9 cellular contexts compared by ENCODE assay signal in genomic region chr3:108486910-108487309, GRCh38. TPM values are rescaled to one million over a fixed set of nuclear protein-coding genes. Genes with fewer than 3 reads are reported as not detected.
DNase-seq lines count a peak whose midpoint lies in the region; ATAC-seq, FAIRE-seq and TF ChIP-seq lines count a peak whose summit lies in the region.
"Had no signal": no experiment of that assay in that cellular context is flagged by ENCODE, and none has a peak within 500 bp of the region (broad histone marks: within the 10 kb centered on the region; RNA-seq: fewer than 3 reads in every experiment).

No MANE protein-coding gene starts in this region.

- H3K79me1 ChIP-seq in IMR-90 (ENCODE audit: low read depth in 1 of 2, low read length in 2 of 2): no peaks in the 10 kb centered on the region

- peak in 1 of 2 experiments; percentile 30 for DNase-seq in A549 (ENCODE audit: low read depth in 1 of 2, low spot score in 1 of 2)
- DNase-seq in IMR-90: peak; percentile 71
- DNase-seq in brain pericyte (ENCODE audit: low read depth, low spot score): peak; percentile 25
- DNase-seq in iris pigment epithelial cell (ENCODE audit: low read depth): peak; percentile 87
- no peak for DNase-seq in AML-193 (lab: John Stamatoyannopoulos, UW)
- no peak for DNase-seq in sigmoid colon
- DNase-seq in Kasumi-1 (lab: John Stamatoyannopoulos, UW): no peak
- DNase-seq: CD4-positive, CD25-positive, alpha-beta regulatory T cell had no signal

- ATAC-seq in A549: peak; percentile 74 to 80
- peak; percentile 72 for ATAC-seq in IMR-90 (ENCODE audit: low read depth)
- no peak for ATAC-seq in GM21423 (IDR thresholded peaks at IDR 0.05; ENCODE audit: unreplicated experiment)

- no peak overlapping the region for H2AK5ac ChIP-seq in IMR-90 (ENCODE audit: low read depth, low read length)

- no peaks in the 10 kb centered on the region for H4K20me1 ChIP-seq in IMR-90 (ENCODE audit: insufficient read depth, low read length)

- dilution Hi-C loops in IMR-90 (cut with HindIII; ENCODE audit: low sequenced_read_pairs, unreplicated experiment): no loop called here

- no peak overlapping the region for H2BK5ac ChIP-seq in IMR-90 (ENCODE audit: low read depth, low read length, poor library complexity, severe bottlenecking)

- H2AFZ ChIP-seq in IMR-90 (replicated peaks; ENCODE audit: low read length, poor library complexity): peak overlapping the region; percentile 72

- no peak overlapping the region for H2BK20ac ChIP-seq in IMR-90 (ENCODE audit: low read depth, low read length)

- no peak overlapping the region for H3K18ac ChIP-seq in IMR-90 (ENCODE audit: low read depth, low read length)

- TF ChIP-seq CTCF in A549 (IDR thresholded peaks at IDR 0.05) (no peak), IMR-90 (conservative IDR thresholded peaks at IDR 0.05; ENCODE audit: low read depth, low read length) (no peak), sigmoid colon (IDR thresholded peaks at IDR 0.05) (no peak)

- H3K23ac ChIP-seq in IMR-90 (ENCODE audit: low read depth, low read length): no peak overlapping the region

- H4K8ac ChIP-seq in IMR-90 (ENCODE audit: low read depth in 2 of 2, low read length in 2 of 2): peak overlapping the region in 1 of 2 experiments; percentile 26; a peak in 1 of 4 replicates

- H3K36me3 ChIP-seq in IMR-90 (ENCODE audit: control insufficient read depth, insufficient read depth, low read length): no peaks in the 10 kb centered on the region
- no peaks in the 10 kb centered on the region for H3K36me3 ChIP-seq in sigmoid colon

- in situ Hi-C loops in IMR-90 (cut with MboI; ENCODE audit: low sequenced_read_pairs): loop anchor here (10.0 kb wide), 1 partner anchor 812 kb away; no protein-coding TSS in a partner anchor

- no peaks in the 10 kb centered on the region for H3K9me1 ChIP-seq in IMR-90 (ENCODE audit: insufficient read depth, low read length)

- 37% methylated on average over 6 of the region's 6 CpGs for WGBS in A549 (ENCODE audit: missing lambda C conversion rate)
- WGBS in IMR-90 (ENCODE audit: extremely low coverage in 2 of 2, insufficient read length in 1 of 2), 2 experiments: no CpG with 5 or more reads among the region's 6 CpGs
- WGBS in sigmoid colon, 2 donors: 57 to 69% methylated on average over 6 of the region's 6 CpGs

- H4K5ac ChIP-seq in IMR-90 (ENCODE audit: low read depth, low read length): no peak overlapping the region

- intact Hi-C loops in IMR-90 (cut with micrococcal nuclease) (loop anchor here (5.0 kb wide), 1 partner anchor 530 kb away; no protein-coding TSS in a partner anchor), sigmoid colon (cut with DNase I) (no loop called here)

- TF ChIP-seq RAD21 in A549 (conservative IDR thresholded peaks at IDR 0.05 in 1 of 2, IDR thresholded peaks at IDR 0.05 in 1 of 2) (no peak), IMR-90 (IDR thresholded peaks at IDR 0.05; ENCODE audit: low read length) (no peak)

- H3K4me2 ChIP-seq in A549: no peak overlapping the region; the same call in 2 of the 3 replicates
- H3K4me2 ChIP-seq in IMR-90 (ENCODE audit: low read depth, low read length): peak overlapping the region; percentile 60; the same call in 1 of the 2 replicates

- FAIRE-seq in A549 (lab: Jason Lieb, UNC): no peak

- H3K4me1 ChIP-seq in A549 (0 out of 3 replicates have a peak, but pooled peaks cover 8% of the 10 kb centered on the region), IMR-90 (ENCODE audit: control insufficient read depth, insufficient read depth, low read length) (peaks cover 4% of the 10 kb centered on the region), sigmoid colon (peaks cover 0 to 9% (median 0%) of the 10 kb centered on the region in 4 donors)

- H3K4me3 ChIP-seq in A549 (no peak overlapping the region), IMR-90 (ENCODE audit: insufficient read depth, low read depth, low read length) (no peak overlapping the region), sigmoid colon (no peak overlapping the region)

- CTCF ChIA-PET in A549 (lab: Yijun Ruan, JAX): interaction anchor here (0.6 to 4.1 kb wide), 7 partner anchors 9 to 438 kb away, joined by 3 to 33 read pairs (median 4); no protein-coding TSS in a partner anchor
- CTCF ChIA-PET in IMR-90 (lab: Yijun Ruan, JAX): interaction anchor here (0.8 to 2.2 kb wide), 4 partner anchors 9 to 549 kb away, joined by 3 to 12 read pairs (median 5); no protein-coding TSS in a partner anchor

- no peak for TF ChIP-seq EP300 in A549 (IDR thresholded peaks at IDR 0.05)
- TF ChIP-seq EP300 in sigmoid colon (IDR thresholded peaks at IDR 0.05): no peak

- no peak overlapping the region for H4K91ac ChIP-seq in IMR-90 (ENCODE audit: insufficient read depth, low read depth, low read length)

- no peak overlapping the region; the same call in 1 of the 2 replicates for H3K56ac ChIP-seq in IMR-90 (ENCODE audit: extremely low read depth, insufficient read depth, low read length)

- H3K27me3 ChIP-seq in IMR-90 (ENCODE audit: control insufficient read depth, insufficient read depth, low read length): no peaks in the 10 kb centered on the region
- no peaks in the 10 kb centered on the region for H3K27me3 ChIP-seq in sigmoid colon

- POLR2A ChIA-PET in A549 (lab: Yijun Ruan, JAX) (no interaction called here), IMR-90 (lab: Charles Lee; ENCODE audit: unreplicated experiment) (no interaction called here)

- H3K9me3 ChIP-seq in A549 (no peaks in the 10 kb centered on the region), IMR-90 (ENCODE audit: control insufficient read depth, insufficient read depth, low read length) (no peaks in the 10 kb centered on the region), sigmoid colon (no peaks in the 10 kb centered on the region)

- TF ChIP-seq POLR2A in A549 (IDR thresholded peaks at IDR 0.05; ENCODE audit: low read length) (no peak), IMR-90 (IDR thresholded peaks at IDR 0.05; ENCODE audit: low read depth, low read length) (no peak), sigmoid colon (IDR thresholded peaks at IDR 0.05) (no peak)

- no peak overlapping the region for H3K27ac ChIP-seq in A549
- no peak overlapping the region for H3K27ac ChIP-seq in IMR-90 (ENCODE audit: insufficient read depth, low read length)
- no peak overlapping the region for H3K27ac ChIP-seq in sigmoid colon

- no peak overlapping the region; the same call in 2 of the 3 replicates for H2BK15ac ChIP-seq in IMR-90 (ENCODE audit: low read depth, low read length)

- no peak overlapping the region for H3K9ac ChIP-seq in IMR-90 (ENCODE audit: low read depth, low read length)

- no TSS peak for BruUV-seq in IMR-90 (replicated peaks; lab: Mats Ljungman, UMichigan)

- no peak overlapping the region for H2BK120ac ChIP-seq in IMR-90 (ENCODE audit: low read depth, low read length)

- H2AK9ac ChIP-seq in IMR-90 (replicated peaks; ENCODE audit: low read depth, low read length, poor library complexity): no peak overlapping the region

- H3K4ac ChIP-seq in IMR-90 (ENCODE audit: low read depth, low read length): peak overlapping the region; percentile 47; the same call in 1 of the 2 replicates

- H3K14ac ChIP-seq in IMR-90 (replicated peaks; ENCODE audit: low read depth, low read length): 0 out of 2 replicates have a peak overlapping the region, but pooled peaks have one; percentile 27

TF ChIP-seq in A549, 52 proteins besides CTCF, POLR2A, EP300 and RAD21:
- TF ChIP-seq HMGXB4 (CRISPR knock-in tag; IDR thresholded peaks at IDR 0.05; ENCODE audit: borderline replicate concordance): no peak
- TF ChIP-seq MAFK (IDR thresholded peaks at IDR 0.05; ENCODE audit: partially characterized antibody): peak; percentile 84

TF ChIP-seq in IMR-90, 13 proteins besides CTCF, POLR2A, EP300 and RAD21 (continues in another document):
- TF ChIP-seq SMC3 (IDR thresholded peaks at IDR 0.05; ENCODE audit: low read depth, low read length): no peak
- TF ChIP-seq MAZ (IDR thresholded peaks at IDR 0.05; ENCODE audit: borderline replicate concordance, low read depth, low read length): no peak
- no peak for TF ChIP-seq CHD1 (IDR thresholded peaks at IDR 0.05; ENCODE audit: low read depth, low read length)
- no peak for TF ChIP-seq BHLHE40 (IDR thresholded peaks at IDR 0.05; ENCODE audit: low read depth, low read length)
- no peak for TF ChIP-seq FOS (IDR thresholded peaks at IDR 0.05; ENCODE audit: low read depth, low read length)
- TF ChIP-seq MAFK (IDR thresholded peaks at IDR 0.05; ENCODE audit: low read depth, low read length): peak; percentile 87
- TF ChIP-seq NFE2L2 (IDR thresholded peaks at IDR 0.05; ENCODE audit: low read depth, low read length): peak; percentile 28; the same call in 1 of the 2 replicates
- TF ChIP-seq, protein P1, sequence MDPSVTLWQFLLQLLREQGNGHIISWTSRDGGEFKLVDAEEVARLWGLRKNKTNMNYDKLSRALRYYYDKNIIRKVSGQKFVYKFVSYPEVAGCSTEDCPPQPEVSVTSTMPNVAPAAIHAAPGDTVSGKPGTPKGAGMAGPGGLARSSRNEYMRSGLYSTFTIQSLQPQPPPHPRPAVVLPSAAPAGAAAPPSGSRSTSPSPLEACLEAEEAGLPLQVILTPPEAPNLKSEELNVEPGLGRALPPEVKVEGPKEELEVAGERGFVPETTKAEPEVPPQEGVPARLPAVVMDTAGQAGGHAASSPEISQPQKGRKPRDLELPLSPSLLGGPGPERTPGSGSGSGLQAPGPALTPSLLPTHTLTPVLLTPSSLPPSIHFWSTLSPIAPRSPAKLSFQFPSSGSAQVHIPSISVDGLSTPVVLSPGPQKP (IDR thresholded peaks at IDR 0.05; ENCODE audit: borderline replicate concordance, low read depth, low read length): no peak
- TF ChIP-seq RFX5 (IDR thresholded peaks at IDR 0.05; ENCODE audit: low read depth, low read length): no peak
- no peak for TF ChIP-seq RCOR1 (IDR thresholded peaks at IDR 0.05; ENCODE audit: insufficient replicate concordance, low read length)
- TF ChIP-seq CEBPB (IDR thresholded peaks at IDR 0.05; ENCODE audit: low read depth, low read length): no peak

RNA-seq across cellular contexts. Expression of gene MYH15, which starts 23.5 kb away (rescaled TPM):
- 0.29 and 0.39 TPM in 2 replicates for polyA plus RNA-seq in A549 (2011; rRNA removed)
- polyA plus RNA-seq in A549 (2012; cell fraction: cytosol; rRNA removed): 0.01 and 0.04 TPM in 2 replicates
- polyA plus RNA-seq in A549 (2012; cell fraction: nucleus; rRNA removed): 0.06 and 0.12 TPM in 2 replicates
- polyA plus RNA-seq in A549 (2017; fragmentation: RNase III; extraction: RNeasy Plus Mini Kit Qiagen cat#74134 plus additional on column Dnase treatment): 0.81 to 2.4 TPM (median 1.7 TPM) in 3 replicates
- polyA minus RNA-seq in A549 (2011; rRNA and poly(A)+ RNA removed): 0.17 and 0.19 TPM in 2 replicates
- total RNA-seq in IMR-90 (2012; rRNA removed): 0.28 and 0.36 TPM in 2 replicates
- polyA plus RNA-seq in IMR-90 (2012; rRNA removed): 0.09 and 0.10 TPM in 2 replicates
- 0.03 TPM in 1 of 2 replicates, not detected in the other for polyA plus RNA-seq in IMR-90 (2012; cell fraction: cytosol; rRNA removed)
- 0.07 and 0.14 TPM in 2 replicates for polyA plus RNA-seq in IMR-90 (2012; cell fraction: nucleus; rRNA removed; ENCODE audit: low replicate concordance)
- under 1 TPM in 1 of 4 donors, not detected in 3; under 0.01 TPM for total RNA-seq in sigmoid colon
- polyA plus RNA-seq in sigmoid colon: under 1 TPM; 0.23 to 0.60 (median 0.39) TPM

Comparison
In these comparisons a context has a peak if more than half of its experiments do, and no peak if none do; other contexts are left out.
1. DNase-seq: peak in IMR-90 (single experiment), brain pericyte (single experiment) and iris pigment epithelial cell (single experiment); none in AML-193 (0 of 2), sigmoid colon (single experiment) and Kasumi-1 (0 of 2).